8 cellular contexts compared by ENCODE assay signal in the genomic region with DNA sequence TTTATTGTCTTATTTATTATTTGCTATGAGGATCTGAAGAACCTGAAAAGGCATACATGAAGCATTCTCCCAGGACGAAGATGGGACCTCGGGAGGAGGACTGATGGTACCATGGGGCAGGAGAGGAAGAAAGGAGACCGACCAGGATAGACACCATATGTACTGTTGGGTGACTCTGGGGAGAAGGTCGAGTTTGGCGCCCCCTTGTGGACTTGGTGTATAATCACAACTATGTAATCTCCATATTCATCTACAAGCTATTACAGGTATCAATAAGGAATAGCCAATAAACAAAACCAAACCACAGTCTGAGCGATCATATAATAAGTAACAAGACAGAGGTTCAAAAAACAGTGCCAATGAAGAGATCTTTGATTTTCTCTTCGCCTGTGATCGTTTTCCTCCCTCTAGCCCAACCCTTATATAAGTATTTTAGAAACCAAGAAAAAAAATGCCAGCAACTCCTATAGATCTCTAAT.
DNase-seq lines count a peak whose midpoint lies in the region; ATAC-seq and TF ChIP-seq lines count a peak whose summit lies in the region.

No MANE protein-coding gene starts in this region.

- no peaks in the 10 kb centered on the region for H3K36me3 Mint-ChIP-seq in glutamatergic neuron (ENCODE audit: unreplicated experiment)

- no peak overlapping the region for H3K27ac Mint-ChIP-seq in glutamatergic neuron (ENCODE audit: unreplicated experiment)

- H3K4me3 Mint-ChIP-seq in glutamatergic neuron (ENCODE audit: unreplicated experiment), result no peak overlapping the region

- peaks cover 2% of the 10 kb centered on the region for H3K27me3 Mint-ChIP-seq in glutamatergic neuron (ENCODE audit: unreplicated experiment)

- H3K4me3 ChIP-seq in LNCaP clone FGC (ENCODE audit: low read depth, low read length), result no peak overlapping the region

- ATAC-seq in GM21423 (IDR thresholded peaks at IDR 0.05; ENCODE audit: unreplicated experiment) (peak; percentile 69), GM18505 (IDR thresholded peaks at IDR 0.05; ENCODE audit: unreplicated experiment) (no peak)

- no peaks in the 10 kb centered on the region for H3K4me1 Mint-ChIP-seq in glutamatergic neuron (ENCODE audit: low read depth, unreplicated experiment)

- peak; percentile 80 for DNase-seq in COLO668 (lab: John Stamatoyannopoulos, UW; ENCODE audit: unreplicated experiment)
- no peak for DNase-seq in LNCaP clone FGC (ENCODE audit: low read depth)
- DNase-seq in SHP77 (lab: John Stamatoyannopoulos, UW), result peak; percentile 71 to 85
- peak; percentile 91 for DNase-seq in activated effector memory CD4-positive, alpha-beta T cell treated with anti-CD3 and anti-CD28 coated beads, Interleukin-2, amount 50 U/mL, for 16 hours
- peak; percentile 81 for DNase-seq in glutamatergic neuron
- DNase-seq in pulmonary artery endothelial cell (ENCODE audit: low read depth, low spot score), result peak; percentile 11

- H3K9me3 Mint-ChIP-seq in glutamatergic neuron (ENCODE audit: unreplicated experiment), result no peaks in the 10 kb centered on the region

- TF ChIP-seq POLR2A in GM18505 (IDR thresholded peaks at IDR 0.05; ENCODE audit: borderline replicate concordance, extremely low read depth, insufficient read depth, insufficient read length), result no peak

- peak; percentile 74 for TF ChIP-seq CTCF in LNCaP clone FGC (IDR thresholded peaks at IDR 0.05; ENCODE audit: control insufficient read depth, extremely low read depth, insufficient read depth)
- peak; percentile 87 for TF ChIP-seq CTCF in glutamatergic neuron (IDR thresholded peaks at IDR 0.05; ENCODE audit: partially characterized antibody, unreplicated experiment)
